ENCODE assay signal across 1 cellular context in the genomic region with DNA sequence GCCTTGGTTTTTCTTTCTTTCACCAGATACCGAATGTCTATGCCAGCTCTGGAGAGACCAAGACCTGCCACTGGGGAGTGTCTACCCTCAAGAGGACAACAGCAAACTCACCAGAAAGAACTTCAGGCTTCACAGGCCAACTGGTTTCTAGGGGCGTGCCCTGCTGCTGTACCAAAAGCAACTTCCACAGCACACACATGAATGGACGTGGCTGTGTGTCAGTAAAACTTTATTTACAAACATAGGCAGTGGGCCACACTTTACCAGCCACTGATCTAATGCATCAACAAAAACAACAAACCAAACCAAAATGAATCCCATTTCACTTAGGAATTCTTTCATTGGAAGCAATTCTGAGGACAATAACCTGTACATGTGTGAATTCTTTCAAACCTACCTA.
TF ChIP-seq lines count a peak whose summit lies in the region.

No MANE protein-coding gene starts in this region.

TF ChIP-seq in HepG2, 621 proteins besides CTCF, POLR2A, EP300 and RAD21:
- TF ChIP-seq, protein P1, sequence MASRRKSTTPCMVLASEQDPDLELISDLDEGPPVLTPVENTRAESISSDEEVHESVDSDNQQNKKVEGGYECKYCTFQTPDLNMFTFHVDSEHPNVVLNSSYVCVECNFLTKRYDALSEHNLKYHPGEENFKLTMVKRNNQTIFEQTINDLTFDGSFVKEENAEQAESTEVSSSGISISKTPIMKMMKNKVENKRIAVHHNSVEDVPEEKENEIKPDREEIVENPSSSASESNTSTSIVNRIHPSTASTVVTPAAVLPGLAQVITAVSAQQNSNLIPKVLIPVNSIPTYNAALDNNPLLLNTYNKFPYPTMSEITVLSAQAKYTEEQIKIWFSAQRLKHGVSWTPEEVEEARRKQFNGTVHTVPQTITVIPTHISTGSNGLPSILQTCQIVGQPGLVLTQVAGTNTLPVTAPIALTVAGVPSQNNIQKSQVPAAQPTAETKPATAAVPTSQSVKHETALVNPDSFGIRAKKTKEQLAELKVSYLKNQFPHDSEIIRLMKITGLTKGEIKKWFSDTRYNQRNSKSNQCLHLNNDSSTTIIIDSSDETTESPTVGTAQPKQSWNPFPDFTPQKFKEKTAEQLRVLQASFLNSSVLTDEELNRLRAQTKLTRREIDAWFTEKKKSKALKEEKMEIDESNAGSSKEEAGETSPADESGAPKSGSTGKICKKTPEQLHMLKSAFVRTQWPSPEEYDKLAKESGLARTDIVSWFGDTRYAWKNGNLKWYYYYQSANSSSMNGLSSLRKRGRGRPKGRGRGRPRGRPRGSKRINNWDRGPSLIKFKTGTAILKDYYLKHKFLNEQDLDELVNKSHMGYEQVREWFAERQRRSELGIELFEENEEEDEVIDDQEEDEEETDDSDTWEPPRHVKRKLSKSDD (CRISPR knock-in tag; IDR thresholded peaks at IDR 0.05; ENCODE audit: low read depth), result no peak
- TF ChIP-seq MZF1 (CRISPR knock-in tag; IDR thresholded peaks at IDR 0.05; ENCODE audit: borderline replicate concordance), result no peak
- TF ChIP-seq, protein P2, sequence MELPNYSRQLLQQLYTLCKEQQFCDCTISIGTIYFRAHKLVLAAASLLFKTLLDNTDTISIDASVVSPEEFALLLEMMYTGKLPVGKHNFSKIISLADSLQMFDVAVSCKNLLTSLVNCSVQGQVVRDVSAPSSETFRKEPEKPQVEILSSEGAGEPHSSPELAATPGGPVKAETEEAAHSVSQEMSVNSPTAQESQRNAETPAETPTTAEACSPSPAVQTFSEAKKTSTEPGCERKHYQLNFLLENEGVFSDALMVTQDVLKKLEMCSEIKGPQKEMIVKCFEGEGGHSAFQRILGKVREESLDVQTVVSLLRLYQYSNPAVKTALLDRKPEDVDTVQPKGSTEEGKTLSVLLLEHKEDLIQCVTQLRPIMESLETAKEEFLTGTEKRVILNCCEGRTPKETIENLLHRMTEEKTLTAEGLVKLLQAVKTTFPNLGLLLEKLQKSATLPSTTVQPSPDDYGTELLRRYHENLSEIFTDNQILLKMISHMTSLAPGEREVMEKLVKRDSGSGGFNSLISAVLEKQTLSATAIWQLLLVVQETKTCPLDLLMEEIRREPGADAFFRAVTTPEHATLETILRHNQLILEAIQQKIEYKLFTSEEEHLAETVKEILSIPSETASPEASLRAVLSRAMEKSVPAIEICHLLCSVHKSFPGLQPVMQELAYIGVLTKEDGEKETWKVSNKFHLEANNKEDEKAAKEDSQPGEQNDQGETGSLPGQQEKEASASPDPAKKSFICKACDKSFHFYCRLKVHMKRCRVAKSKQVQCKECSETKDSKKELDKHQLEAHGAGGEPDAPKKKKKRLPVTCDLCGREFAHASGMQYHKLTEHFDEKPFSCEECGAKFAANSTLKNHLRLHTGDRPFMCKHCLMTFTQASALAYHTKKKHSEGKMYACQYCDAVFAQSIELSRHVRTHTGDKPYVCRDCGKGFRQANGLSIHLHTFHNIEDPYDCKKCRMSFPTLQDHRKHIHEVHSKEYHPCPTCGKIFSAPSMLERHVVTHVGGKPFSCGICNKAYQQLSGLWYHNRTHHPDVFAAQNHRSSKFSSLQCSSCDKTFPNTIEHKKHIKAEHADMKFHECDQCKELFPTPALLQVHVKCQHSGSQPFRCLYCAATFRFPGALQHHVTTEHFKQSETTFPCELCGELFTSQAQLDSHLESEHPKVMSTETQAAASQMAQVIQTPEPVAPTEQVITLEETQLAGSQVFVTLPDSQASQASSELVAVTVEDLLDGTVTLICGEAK (IDR thresholded peaks at IDR 0.05), result no peak
- TF ChIP-seq, protein P2 (CRISPR knock-in tag; IDR thresholded peaks at IDR 0.05), result peak; percentile 57; the same call in 1 of the 2 replicates
TF ChIP-seq in HepG2: peak in this region for 1.
